ENCODE assay signal across 8 cellular contexts in genomic region chr12:50221228-50222008, GRCh38. TPM values are rescaled to one million over a fixed set of nuclear protein-coding genes. Genes with fewer than 3 reads are reported as not detected.
DNase-seq lines count a peak whose midpoint lies in the region; ATAC-seq and TF ChIP-seq lines count a peak whose summit lies in the region.

No MANE protein-coding gene starts in this region.

- CTCF ChIA-PET in IMR-90 (lab: Yijun Ruan, JAX), result interaction anchor here (0.6 to 1.8 kb wide), 9 partner anchors 9 to 93 kb away, joined by 3 to 9 read pairs (median 3); no protein-coding TSS in a partner anchor

- H2AFZ ChIP-seq in IMR-90 (replicated peaks; ENCODE audit: low read length, poor library complexity), result no peak overlapping the region

- H3K9me1 ChIP-seq in IMR-90 (ENCODE audit: insufficient read depth, low read length), result peaks cover 8% of the 10 kb centered on the region

- intact Hi-C loops in IMR-90 (cut with micrococcal nuclease) (loop anchor here (1.0 to 5.0 kb wide), 3 partner anchors 21 to 181 kb away; partner anchors contain the start of gene LARP4), sciatic nerve (cut with DNase I) (no loop called here)

- peaks cover 15% of the 10 kb centered on the region for H3K36me3 ChIP-seq in IMR-90 (ENCODE audit: control insufficient read depth, insufficient read depth, low read length)

- peak overlapping the region; percentile 100 for H3K18ac ChIP-seq in IMR-90 (ENCODE audit: low read depth, low read length)

- H3K9me3 ChIP-seq in IMR-90 (ENCODE audit: control insufficient read depth, insufficient read depth, low read length), result no peaks in the 10 kb centered on the region

- peak overlapping the region; percentile 78 to 95 for H4K8ac ChIP-seq in IMR-90 (ENCODE audit: low read depth in 2 of 2, low read length in 2 of 2)

- POLR2A ChIA-PET in IMR-90 (lab: Charles Lee; ENCODE audit: unreplicated experiment), result interaction anchor here (0.8 to 1.7 kb wide), 6 partner anchors 20 to 111 kb away, joined by 3 to 6 read pairs (median 3); no protein-coding TSS in a partner anchor

- no peak for TF ChIP-seq CTCF in IMR-90 (conservative IDR thresholded peaks at IDR 0.05; ENCODE audit: low read depth, low read length)

- no peak overlapping the region for H2AK9ac ChIP-seq in IMR-90 (replicated peaks; ENCODE audit: low read depth, low read length, poor library complexity)

- peak overlapping the region; percentile 89; the same call in 2 of the 3 replicates for H2BK15ac ChIP-seq in IMR-90 (ENCODE audit: low read depth, low read length)

- peak overlapping the region; percentile 28 for H2AK5ac ChIP-seq in IMR-90 (ENCODE audit: low read depth, low read length)

- H2BK5ac ChIP-seq in IMR-90 (ENCODE audit: low read depth, low read length, poor library complexity, severe bottlenecking), result peak overlapping the region; percentile 98

- ATAC-seq in IMR-90 (ENCODE audit: low read depth), result peak; percentile 24
- ATAC-seq in sciatic nerve, result peak; percentile 79
- no peak for ATAC-seq in GM18867 (IDR thresholded peaks at IDR 0.05; ENCODE audit: unreplicated experiment)
- no peak for ATAC-seq in GM21717 (IDR thresholded peaks at IDR 0.05; ENCODE audit: unreplicated experiment)

- peak overlapping the region; percentile 75 for H3K4me3 ChIP-seq in IMR-90 (ENCODE audit: insufficient read depth, low read depth, low read length)

- in situ Hi-C loops in IMR-90 (cut with MboI; ENCODE audit: low sequenced_read_pairs), result no loop called here

- TSS peak; percentile 97 for BruUV-seq in IMR-90 (replicated peaks; lab: Mats Ljungman, UMichigan)

- H3K4me1 ChIP-seq in IMR-90 (ENCODE audit: control insufficient read depth, insufficient read depth, low read length), result peaks cover 14% of the 10 kb centered on the region

- H2BK20ac ChIP-seq in IMR-90 (ENCODE audit: low read depth, low read length), result peak overlapping the region; percentile 73; the same call in 1 of the 2 replicates

- peak overlapping the region; percentile 98 for H3K14ac ChIP-seq in IMR-90 (replicated peaks; ENCODE audit: low read depth, low read length)

- H3K4ac ChIP-seq in IMR-90 (ENCODE audit: low read depth, low read length), result peak overlapping the region; percentile 97; the same call in 1 of the 2 replicates

- H3K56ac ChIP-seq in IMR-90 (ENCODE audit: extremely low read depth, insufficient read depth, low read length), result peak overlapping the region; percentile 98

- H3K9ac ChIP-seq in IMR-90 (ENCODE audit: low read depth, low read length), result peak overlapping the region; percentile 100

- H2BK120ac ChIP-seq in IMR-90 (ENCODE audit: low read depth, low read length), result peak overlapping the region; percentile 94

- peak overlapping the region; percentile 83 for H3K4me2 ChIP-seq in IMR-90 (ENCODE audit: low read depth, low read length)

- no peaks in the 10 kb centered on the region for H3K27me3 ChIP-seq in IMR-90 (ENCODE audit: control insufficient read depth, insufficient read depth, low read length)

- H4K5ac ChIP-seq in IMR-90 (ENCODE audit: low read depth, low read length), result peak overlapping the region; percentile 92

- peak overlapping the region; percentile 100 for H3K27ac ChIP-seq in IMR-90 (ENCODE audit: insufficient read depth, low read length)

- dilution Hi-C loops in IMR-90 (cut with HindIII; ENCODE audit: low sequenced_read_pairs, unreplicated experiment), result no loop called here

- peak overlapping the region; percentile 98 for H3K23ac ChIP-seq in IMR-90 (ENCODE audit: low read depth, low read length)

- H4K91ac ChIP-seq in IMR-90 (ENCODE audit: insufficient read depth, low read depth, low read length), result peak overlapping the region; percentile 95

- DNase-seq in Daoy (ENCODE audit: low read depth) (peak; percentile 70), IMR-90 (peak; percentile 91), SHP77 treated with DMSO at 0.1 percent for 48 hours (lab: John Stamatoyannopoulos, UW) (peak; percentile 65), foreskin melanocyte (peak; percentile 66), sciatic nerve (ENCODE audit: low spot score) (no peak)
- DNase-seq in activated CD4-positive, alpha-beta T cell treated with anti-CD3 and anti-CD28 coated beads for 4 hours, result no peak

- no peak for TF ChIP-seq RAD21 in IMR-90 (IDR thresholded peaks at IDR 0.05; ENCODE audit: low read length)

- peaks cover 15% of the 10 kb centered on the region for H4K20me1 ChIP-seq in IMR-90 (ENCODE audit: insufficient read depth, low read length)

- 0 out of 2 replicates have a peak, but pooled peaks have one; percentile 46 for TF ChIP-seq POLR2A in IMR-90 (IDR thresholded peaks at IDR 0.05; ENCODE audit: low read depth, low read length)

- WGBS in IMR-90 (ENCODE audit: extremely low coverage in 2 of 2, insufficient read length in 1 of 2), 2 experiments, result 0% methylated on average over 2 of the region's 9 CpGs; no CpG with 5 or more reads in 1 of the 2 experiments

- H3K79me1 ChIP-seq in IMR-90 (ENCODE audit: low read depth in 1 of 2, low read length in 2 of 2), result peaks cover 0 to 22% of the 10 kb centered on the region in 2 experiments; a peak in 2 of 4 replicates

TF ChIP-seq in IMR-90, 13 proteins besides CTCF, POLR2A, EP300 and RAD21:
- TF ChIP-seq CEBPB (IDR thresholded peaks at IDR 0.05; ENCODE audit: low read depth, low read length) (peak; percentile 59; the same call in 1 of the 2 replicates), CHD1 (IDR thresholded peaks at IDR 0.05; ENCODE audit: low read depth, low read length) (no peak), ELK1 (IDR thresholded peaks at IDR 0.05; ENCODE audit: borderline replicate concordance, low read depth, low read length) (no peak)

RNA-seq across cellular contexts. Expression of gene CERS5, which starts 54.2 kb away (rescaled TPM):
- total RNA-seq in Daoy (2014; rRNA removed; shearing (Covaris generic)), result 18.2 and 36.6 TPM in 2 replicates
- total RNA-seq in IMR-90 (2012; rRNA removed) (40.3 and 47.5 TPM in 2 replicates), sciatic nerve (51.9 TPM)
- polyA plus RNA-seq in IMR-90 (2012; rRNA removed), result 58.7 and 60.3 TPM in 2 replicates
- polyA plus RNA-seq in IMR-90 (2012; cell fraction: cytosol; rRNA removed), result 23.0 and 33.3 TPM in 2 replicates
- 45.5 and 156 TPM in 2 replicates for polyA plus RNA-seq in IMR-90 (2012; cell fraction: nucleus; rRNA removed; ENCODE audit: low replicate concordance)

Comparison
In these comparisons a context has a peak if more than half of its experiments do, and no peak if none do; other contexts are left out.
1. DNase-seq: peak in Daoy (single experiment), IMR-90 (single experiment), SHP77 treated with DMSO at 0.1 percent for 48 hours (single experiment) and foreskin melanocyte (single experiment); none in sciatic nerve (single experiment) and activated CD4-positive, alpha-beta T cell treated with anti-CD3 and anti-CD28 coated beads for 4 hours (0 of 2).
2. ATAC-seq: peak in IMR-90 (single experiment) and sciatic nerve (single experiment); none in GM18867 (single experiment) and GM21717 (single experiment).